Comparison of ENCODE assay signal across 28 cellular contexts in the genomic region with DNA sequence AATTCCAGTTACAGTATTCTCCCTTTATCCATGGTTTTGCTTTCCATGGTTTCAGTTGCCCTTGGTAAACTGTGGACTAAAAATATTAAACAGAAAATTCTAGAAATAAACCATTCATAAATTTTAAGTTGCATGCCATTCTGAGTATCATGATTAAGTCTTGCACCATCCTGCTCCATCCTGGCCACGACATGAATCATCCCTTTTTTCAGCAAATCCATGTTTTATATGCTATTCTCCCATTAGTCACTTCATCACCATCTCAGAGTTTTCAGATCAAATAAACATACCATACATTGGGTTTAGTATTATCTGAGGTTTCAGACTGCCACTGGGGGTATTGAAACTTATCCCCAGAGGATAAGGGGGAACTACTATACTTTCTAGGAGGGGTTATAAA.
DNase-seq lines count a peak whose midpoint lies in the region; ATAC-seq, FAIRE-seq and TF ChIP-seq lines count a peak whose summit lies in the region.
"Had no signal": no experiment of that assay in that cellular context is flagged by ENCODE, and none has a peak within 500 bp of the region (broad histone marks: within the 10 kb centered on the region; RNA-seq: fewer than 3 reads in every experiment).

No MANE protein-coding gene starts in this region.

- H3K27ac Mint-ChIP-seq in MCF 10A (ENCODE audit: low read depth, unreplicated experiment): no peak overlapping the region
- H3K27ac Mint-ChIP-seq: activated CD4-positive, alpha-beta T cell treated with anti-CD3 and anti-CD28 coated beads for 36 hours; activated T-cell treated with anti-CD3 and anti-CD28 coated beads, Interleukin-2, amount 50 U/mL, for 72 hours had no signal

- no peak for TF ChIP-seq CTCF in MCF 10A (IDR thresholded peaks at IDR 0.05; ENCODE audit: unreplicated experiment)
- no peak for TF ChIP-seq CTCF in breast epithelium (IDR thresholded peaks at IDR 0.05)
- TF ChIP-seq CTCF in astrocyte of the spinal cord (IDR thresholded peaks at IDR 0.05; ENCODE audit: low read depth, low read length): no peak
- no peak for TF ChIP-seq CTCF in D721Med (IDR thresholded peaks at IDR 0.05; ENCODE audit: insufficient read depth, missing control alignments)

- H3K36me3 ChIP-seq in breast epithelium: no peaks in the 10 kb centered on the region
- H3K36me3 ChIP-seq: BLaER1, esophagus squamous epithelium, neutrophil, spleen had no signal

- no peaks in the 10 kb centered on the region for H3K27me3 Mint-ChIP-seq in MCF 10A (ENCODE audit: insufficient read depth, unreplicated experiment)
- H3K27me3 Mint-ChIP-seq: activated CD4-positive, alpha-beta T cell treated with anti-CD3 and anti-CD28 coated beads for 36 hours had no signal

- FAIRE-seq in D721Med (lab: Jason Lieb, UNC): no peak
- FAIRE-seq: H1, HepG2, keratinocyte had no signal

- POLR2A ChIA-PET in MCF 10A (lab: Yijun Ruan, JAX): no interaction called here

- H3K4me1 Mint-ChIP-seq in MCF 10A (ENCODE audit: insufficient read depth, unreplicated experiment): peaks cover 11% of the 10 kb centered on the region
- H3K4me1 Mint-ChIP-seq: activated CD4-positive, alpha-beta T cell treated with anti-CD3 and anti-CD28 coated beads for 36 hours had no signal

- no peaks in the 10 kb centered on the region for H3K36me3 Mint-ChIP-seq in MCF 10A (ENCODE audit: insufficient read depth, unreplicated experiment)

- TF ChIP-seq POLR2A in breast epithelium (IDR thresholded peaks at IDR 0.05): no peak

- H3K4me3 Mint-ChIP-seq in MCF 10A (ENCODE audit: unreplicated experiment): no peak overlapping the region
- H3K4me3 Mint-ChIP-seq: activated CD4-positive, alpha-beta T cell treated with anti-CD3 and anti-CD28 coated beads for 36 hours; activated T-cell treated with anti-CD3 and anti-CD28 coated beads, Interleukin-2, amount 50 U/mL, for 72 hours had no signal

- no peak overlapping the region for H3K4me3 ChIP-seq in breast epithelium
- H3K4me3 ChIP-seq in astrocyte of the spinal cord (ENCODE audit: low read depth, low read length): no peak overlapping the region
- H3K4me3 ChIP-seq: BLaER1, esophagus squamous epithelium, psoas muscle, spleen had no signal

- H3K4me1 ChIP-seq in breast epithelium: no peaks in the 10 kb centered on the region
- H3K4me1 ChIP-seq: BLaER1, Caco-2, esophagus squamous epithelium, psoas muscle, spleen had no signal

- BruUV-seq in MCF 10A (replicated peaks; lab: Mats Ljungman, UMichigan): no TSS peak

- no peaks in the 10 kb centered on the region for H3K27me3 ChIP-seq in breast epithelium
- H3K27me3 ChIP-seq: BLaER1, esophagus squamous epithelium, neutrophil, spleen had no signal

- in situ Hi-C loops in astrocyte of the spinal cord (cut with HindIII; ENCODE audit: low sequenced_read_pairs): no loop called here

- DNase-seq in MCF 10A (ENCODE audit: unreplicated experiment): peak; percentile 42
- no peak for DNase-seq in breast epithelium (ENCODE audit: low spot score in 2 of 2)
- DNase-seq in astrocyte of the spinal cord (ENCODE audit: low read depth, low spot score): peak; percentile 3
- peak; percentile 2 for DNase-seq in hepatic stellate cell (ENCODE audit: low spot score)
- DNase-seq in substantia nigra (lab: John Stamatoyannopoulos, UW): no peak
- DNase-seq in NCI-H2171 treated with DMSO at 0.1 percent for 48 hours (lab: John Stamatoyannopoulos, UW): no peak
- DNase-seq in D721Med (ENCODE audit: insufficient read length, low spot score): no peak
- DNase-seq in sciatic nerve (ENCODE audit: low spot score): no peak
- DNase-seq: activated CD4-positive, alpha-beta T cell treated with anti-CD3 and anti-CD28 coated beads for 36 hours; activated naive CD4-positive, alpha-beta T cell treated with anti-CD3 and anti-CD28 coated beads, Interleukin-2, amount 50 U/mL, for 16 hours; activated T-cell treated with anti-CD3 and anti-CD28 coated beads, Interleukin-2, amount 50 U/mL, for 72 hours; Caco-2; effector memory CD4-positive, alpha-beta T cell; esophagus squamous epithelium; NCI-H1105 treated with DMSO at 0.1 percent for 48 hours; NCI-H2081; OCI-M1; psoas muscle; SHP77 treated with DMSO at 0.1 percent for 48 hours; spleen; stimulated activated CD4-positive, alpha-beta T cell treated with anti-CD3 and anti-CD28 coated beads, Interleukin-4, amount 100 ng/mL, for 1 hour; stimulated activated naive CD4-positive, alpha-beta T cell had no signal

- no peak for ATAC-seq in sciatic nerve
- ATAC-seq: activated CD4-positive, alpha-beta T cell treated with anti-CD3 and anti-CD28 coated beads for 36 hours; activated T-cell treated with anti-CD3 and anti-CD28 coated beads, Interleukin-2, amount 50 U/mL, for 72 hours; HepG2; psoas muscle had no signal

- no peaks in the 10 kb centered on the region for H3K9me3 Mint-ChIP-seq in MCF 10A (ENCODE audit: unreplicated experiment)

- intact Hi-C loops in MCF 10A (cut with micrococcal nuclease): no loop called here
- intact Hi-C loops in breast epithelium (cut with DNase I; ENCODE audit: low total_unique reads): no loop called here
- intact Hi-C loops in sciatic nerve (cut with DNase I): no loop called here

- no peak overlapping the region for H3K27ac ChIP-seq in breast epithelium
- no peak overlapping the region for H3K27ac ChIP-seq in substantia nigra (ENCODE audit: low read depth, low read length, poor library complexity, severe bottlenecking)
- H3K27ac ChIP-seq: 22Rv1, BLaER1, esophagus squamous epithelium, neutrophil, psoas muscle, spleen had no signal

- no peaks in the 10 kb centered on the region for H3K9me3 ChIP-seq in breast epithelium
- H3K9me3 ChIP-seq: BLaER1, Caco-2, esophagus squamous epithelium, neutrophil, psoas muscle had no signal

- CTCF ChIA-PET in MCF 10A (lab: Yijun Ruan, JAX): no interaction called here

Comparison
In these comparisons a context has a peak if more than half of its experiments do, and no peak if none do; other contexts are left out.
1. DNase-seq: peak in MCF 10A (single experiment), astrocyte of the spinal cord (single experiment) and hepatic stellate cell (single experiment); none in breast epithelium (0 of 2), substantia nigra (0 of 49), NCI-H2171 treated with DMSO at 0.1 percent for 48 hours (single experiment), D721Med (single experiment) and sciatic nerve (single experiment).